Comparison of ENCODE assay signal across 2 cellular contexts in genomic region chr5:80738466-80738865, GRCh38.
TF ChIP-seq lines count a peak whose summit lies in the region.

No MANE protein-coding gene starts in this region.

TF ChIP-seq in SK-N-SH, 30 proteins besides CTCF, POLR2A, EP300 and RAD21 (continued from another document):
- TF ChIP-seq USF1 (IDR thresholded peaks at IDR 0.05; ENCODE audit: borderline replicate concordance, low read depth) = no peak

TF ChIP-seq in SK-N-SH treated with all-trans-retinoic acid at 6 μM for 48 hours, 23 proteins besides CTCF, POLR2A, EP300 and RAD21 (continued from another document):
- TF ChIP-seq BACH2 (CRISPR knock-in tag; IDR thresholded peaks at IDR 0.05; ENCODE audit: borderline replicate concordance) (no peak), RARB (CRISPR knock-in tag; IDR thresholded peaks at IDR 0.05) (no peak), PATZ1 (CRISPR knock-in tag; IDR thresholded peaks at IDR 0.05; ENCODE audit: borderline replicate concordance) (no peak), TCF4 (CRISPR knock-in tag; IDR thresholded peaks at IDR 0.05; ENCODE audit: borderline replicate concordance) (no peak), OSR1 (CRISPR knock-in tag; IDR thresholded peaks at IDR 0.05) (no peak), ISL1 (CRISPR knock-in tag; IDR thresholded peaks at IDR 0.05) (no peak), ARNTL (CRISPR knock-in tag; IDR thresholded peaks at IDR 0.05; ENCODE audit: borderline replicate concordance, low read depth) (no peak), ZNF70 (CRISPR knock-in tag; IDR thresholded peaks at IDR 0.05) (no peak), ZFP30 (CRISPR knock-in tag; IDR thresholded peaks at IDR 0.05) (no peak), ZNF8 (CRISPR knock-in tag; IDR thresholded peaks at IDR 0.05) (no peak), SNAI2 (CRISPR knock-in tag; IDR thresholded peaks at IDR 0.05) (no peak), ZFP3 (CRISPR knock-in tag; IDR thresholded peaks at IDR 0.05) (no peak)
TF ChIP-seq in SK-N-SH treated with all-trans-retinoic acid at 6 μM for 48 hours: peak in this region for 0.
